Comparison of ENCODE assay signal across 11 cellular contexts in the genomic region with DNA sequence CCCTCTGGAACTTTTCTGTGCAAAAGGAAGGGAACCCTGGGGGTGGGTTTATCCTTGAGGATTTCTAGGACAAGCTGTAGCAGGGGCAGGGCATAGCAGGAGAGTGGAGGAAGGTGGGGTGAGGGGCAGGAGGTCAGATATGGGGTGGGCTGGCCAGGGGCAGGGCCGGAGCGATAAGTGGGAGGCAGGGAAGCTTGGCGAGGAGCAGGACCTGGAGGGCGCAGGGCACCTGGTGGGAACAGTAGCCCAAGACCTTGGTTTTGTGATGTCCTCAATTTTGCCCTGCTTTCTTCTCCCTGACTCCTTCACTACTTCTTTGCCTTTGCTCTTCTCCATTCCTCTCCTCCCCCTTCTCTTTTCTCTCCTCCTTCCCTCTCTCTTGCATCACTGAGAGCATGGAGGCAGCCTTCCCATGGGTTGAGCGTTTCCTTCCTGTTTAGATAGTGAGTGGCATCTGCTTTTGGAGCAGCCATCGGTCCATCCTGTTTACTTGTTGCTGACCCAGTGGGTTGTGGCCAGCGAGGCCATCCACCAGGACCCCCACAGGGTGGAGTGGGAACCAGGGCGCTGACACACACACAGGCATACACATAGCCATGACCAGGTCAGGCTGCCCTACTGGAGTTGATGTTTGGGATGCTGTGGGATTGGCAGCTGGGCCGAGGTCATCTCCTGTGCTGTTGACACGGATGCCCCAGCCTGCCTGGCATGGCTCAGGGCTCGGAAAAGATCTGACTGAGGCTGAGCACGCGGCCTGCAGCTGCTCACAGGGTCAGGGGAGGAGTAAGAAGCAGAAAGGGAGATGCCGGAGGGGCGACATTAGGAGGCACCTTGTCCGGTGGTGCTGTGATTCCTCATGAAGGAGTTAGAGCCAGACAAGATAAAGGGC. TPM values are rescaled to one million over a fixed set of nuclear protein-coding genes. Genes with fewer than 3 reads are reported as not detected.
DNase-seq lines count a peak whose midpoint lies in the region; ATAC-seq, FAIRE-seq and TF ChIP-seq lines count a peak whose summit lies in the region.
"Had no signal": no experiment of that assay in that cellular context is flagged by ENCODE, and none has a peak within 500 bp of the region (broad histone marks: within the 10 kb centered on the region; RNA-seq: fewer than 3 reads in every experiment).

No MANE protein-coding gene starts in this region.

- CTCF ChIA-PET in K562 (lab: Yijun Ruan, JAX; ENCODE audit: low intra/inter-chr PET ratio): no interaction called here

- no peak for FAIRE-seq in K562 (lab: Jason Lieb, UNC)

- in situ Hi-C loops in K562 (cut with MboI): no loop called here

- H2AFZ ChIP-seq in K562 (ENCODE audit: low read depth, low read length): no peak overlapping the region

- no peaks in the 10 kb centered on the region for H3K9me3 Mint-ChIP-seq in immature natural killer cell

- H3K27me3 ChIP-seq in BLaER1 (no peaks in the 10 kb centered on the region), HUES6 (ENCODE audit: control insufficient read depth, insufficient read depth, low read length) (no peaks in the 10 kb centered on the region), K562 (ENCODE audit: control insufficient read depth in 2 of 2, insufficient read depth in 2 of 2, low read length in 2 of 2) (no peaks in the 10 kb centered on the region)
- H3K27me3 ChIP-seq: Peyer's patch had no signal

- no peak for TF ChIP-seq EP300 in K562 (IDR thresholded peaks at IDR 0.05; ENCODE audit: low read length)

- no peak overlapping the region for H3K4me3 Mint-ChIP-seq in immature natural killer cell
- H3K4me3 Mint-ChIP-seq: CD4-positive, CD25-positive, alpha-beta regulatory T cell had no signal

- H3K27me3 Mint-ChIP-seq in immature natural killer cell (ENCODE audit: low read depth in 3 of 3): peaks cover 0 to 5% (median 5%) of the 10 kb centered on the region in 3 donors

- H3K4me1 Mint-ChIP-seq in immature natural killer cell: no peaks in the 10 kb centered on the region
- H3K4me1 Mint-ChIP-seq: CD4-positive, CD25-positive, alpha-beta regulatory T cell had no signal

- H3K9ac ChIP-seq in BLaER1 (no peak overlapping the region), HUES6 (ENCODE audit: low read length) (peak overlapping the region; percentile 59), K562 (ENCODE audit: insufficient read depth in 1 of 2, low read depth in 2 of 2, low read length in 2 of 2) (no peak overlapping the region)

- no peak overlapping the region for H3K4me3 ChIP-seq in BLaER1
- no peak overlapping the region; the same call in 1 of the 2 replicates for H3K4me3 ChIP-seq in HUES6 (ENCODE audit: low read depth, low read length)
- no peak overlapping the region for H3K4me3 ChIP-seq in K562
- H3K4me3 ChIP-seq: Peyer's patch had no signal

- BruUV-seq in K562 (replicated peaks; lab: Mats Ljungman, UMichigan): no TSS peak

- H3K36me3 ChIP-seq in BLaER1 (no peaks in the 10 kb centered on the region), HUES6 (ENCODE audit: control insufficient read depth, insufficient read depth, low read length) (no peaks in the 10 kb centered on the region), K562 (ENCODE audit: control insufficient read depth, insufficient read depth, low read length) (no peaks in the 10 kb centered on the region)
- H3K36me3 ChIP-seq: Peyer's patch had no signal

- no peak for ATAC-seq in K562
- no peak for ATAC-seq in HG02623 (IDR thresholded peaks at IDR 0.05; ENCODE audit: unreplicated experiment)

- no peaks in the 10 kb centered on the region for H3K9me3 ChIP-seq in BLaER1
- H3K9me3 ChIP-seq in HUES6 (ENCODE audit: control insufficient read depth, insufficient read depth, low read depth, low read length): no peaks in the 10 kb centered on the region
- no peaks in the 10 kb centered on the region for H3K9me3 ChIP-seq in K562 (replicated peaks; ENCODE audit: control insufficient read depth, insufficient read depth, low read depth, low read length)
- H3K9me3 ChIP-seq: Peyer's patch had no signal

- no peaks in the 10 kb centered on the region for H4K20me1 ChIP-seq in BLaER1
- H4K20me1 ChIP-seq in K562 (replicated peaks; ENCODE audit: control insufficient read depth, insufficient read depth, low read length): no peaks in the 10 kb centered on the region

- POLR2A ChIA-PET in K562 (lab: Yijun Ruan, JAX): interaction anchor here (0.9 to 1.4 kb wide), 2 partner anchors 8 to 13 kb away, joined by 3 to 4 read pairs; no protein-coding TSS in a partner anchor

- TF ChIP-seq RAD21 in K562 (CRISPR knock-in tag; conservative IDR thresholded peaks at IDR 0.05 in 1 of 2, IDR thresholded peaks at IDR 0.05 in 1 of 2): no peak

- no peaks in the 10 kb centered on the region for H3K9me1 ChIP-seq in K562 (ENCODE audit: control insufficient read depth, insufficient read depth, low read length)

- 0 out of 2 replicates have a peak overlapping the region, but pooled peaks have one; percentile 7 for H3K4me2 ChIP-seq in BLaER1
- H3K4me2 ChIP-seq in K562 (ENCODE audit: insufficient read depth, low read length): no peak overlapping the region

- DNase-seq in K562 (ENCODE audit: extremely low read depth in 1 of 4, low spot score in 3 of 4) (no peak), myocyte (ENCODE audit: low read depth) (peak; percentile 54), GM03348 (ENCODE audit: low spot score) (no peak), C1 segment of cervical spinal cord (lab: John Stamatoyannopoulos, UW) (no peak), immature natural killer cell (no peak)
- DNase-seq: CD4-positive, CD25-positive, alpha-beta regulatory T cell; stimulated activated CD4-positive, alpha-beta T cell treated with anti-CD3 and anti-CD28 coated beads, Interleukin-2, amount 100 ng/mL, for 48 hours had no signal

- no peak for TF ChIP-seq POLR2A in K562 (conservative IDR thresholded peaks at IDR 0.05)

- intact Hi-C loops in K562 (cut with micrococcal nuclease): no loop called here

- TF ChIP-seq CTCF in K562 (IDR thresholded peaks at IDR 0.05 in 2 of 3, conservative IDR thresholded peaks at IDR 0.05 in 1 of 3; ENCODE audit: insufficient read depth in 2 of 3, low read depth in 1 of 3, low read length in 3 of 3): no peak

- WGBS in K562 (ENCODE audit: insufficient coverage, low coverage, missing lambda C conversion rate): 50% methylated on average over 13 of the region's 16 CpGs

- peaks cover 6% of the 10 kb centered on the region for H3K4me1 ChIP-seq in BLaER1
- H3K4me1 ChIP-seq in HUES6 (ENCODE audit: control insufficient read depth, insufficient read depth, low read length): peaks cover 26% of the 10 kb centered on the region; the same call in 1 of the 2 replicates
- peaks cover 10 to 14% of the 10 kb centered on the region in 2 experiments; a peak in 4 of 5 replicates for H3K4me1 ChIP-seq in K562 (replicated peaks in 1 of 2; ENCODE audit: control insufficient read depth in 2 of 2, insufficient read depth in 2 of 2, low read length in 2 of 2)

- H3K27ac ChIP-seq in BLaER1 (no peak overlapping the region), HUES6 (ENCODE audit: low read depth, low read length) (peak overlapping the region; percentile 63; the same call in 1 of the 2 replicates), K562 (ENCODE audit: extremely low read depth, low read depth, low read length) (no peak overlapping the region)

- H3K36me3 Mint-ChIP-seq in immature natural killer cell: no peaks in the 10 kb centered on the region
- H3K36me3 Mint-ChIP-seq: CD4-positive, CD25-positive, alpha-beta regulatory T cell had no signal

- no peak overlapping the region for H3K27ac Mint-ChIP-seq in immature natural killer cell

- H3K79me2 ChIP-seq in K562 (ENCODE audit: control insufficient read depth, insufficient read depth, low read length): no peaks in the 10 kb centered on the region

TF ChIP-seq in K562, 482 proteins besides CTCF, POLR2A, EP300 and RAD21 (continues in another document):
- TF ChIP-seq CEBPG (CRISPR knock-in tag; IDR thresholded peaks at IDR 0.05): no peak
- TF ChIP-seq CEBPG (tag; conservative IDR thresholded peaks at IDR 0.05 in 1 of 2, IDR thresholded peaks at IDR 0.05 in 1 of 2): peak in 1 of 2 experiments; percentile 68; a peak in 2 of 4 replicates
- TF ChIP-seq ZSCAN32 (CRISPR knock-in tag; IDR thresholded peaks at IDR 0.05): no peak
- TF ChIP-seq HOXB6 (CRISPR knock-in tag; IDR thresholded peaks at IDR 0.05; ENCODE audit: borderline replicate concordance): no peak
- TF ChIP-seq, protein P1, sequence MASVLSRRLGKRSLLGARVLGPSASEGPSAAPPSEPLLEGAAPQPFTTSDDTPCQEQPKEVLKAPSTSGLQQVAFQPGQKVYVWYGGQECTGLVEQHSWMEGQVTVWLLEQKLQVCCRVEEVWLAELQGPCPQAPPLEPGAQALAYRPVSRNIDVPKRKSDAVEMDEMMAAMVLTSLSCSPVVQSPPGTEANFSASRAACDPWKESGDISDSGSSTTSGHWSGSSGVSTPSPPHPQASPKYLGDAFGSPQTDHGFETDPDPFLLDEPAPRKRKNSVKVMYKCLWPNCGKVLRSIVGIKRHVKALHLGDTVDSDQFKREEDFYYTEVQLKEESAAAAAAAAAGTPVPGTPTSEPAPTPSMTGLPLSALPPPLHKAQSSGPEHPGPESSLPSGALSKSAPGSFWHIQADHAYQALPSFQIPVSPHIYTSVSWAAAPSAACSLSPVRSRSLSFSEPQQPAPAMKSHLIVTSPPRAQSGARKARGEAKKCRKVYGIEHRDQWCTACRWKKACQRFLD (CRISPR knock-in tag; IDR thresholded peaks at IDR 0.05): 0 out of 2 replicates have a peak, but pooled peaks have one; percentile 41
- TF ChIP-seq ZNF830 (CRISPR knock-in tag; IDR thresholded peaks at IDR 0.05): no peak
- no peak for TF ChIP-seq HDAC2 (IDR thresholded peaks at IDR 0.05)

RNA-seq across cellular contexts. Expression of a gene that starts 12.3 kb away (rescaled TPM):
- total RNA-seq in K562 (2011; cell fraction: chromatin; rRNA removed; ENCODE audit: low replicate concordance): 0.84 and 6.1 TPM in 2 replicates
- total RNA-seq in K562 (2011; cell fraction: nucleolus; rRNA removed): 3.0 and 3.2 TPM in 2 replicates
- 2.4 and 3.3 TPM in 2 replicates for total RNA-seq in K562 (2011; cell fraction: nucleoplasm; rRNA removed)
- total RNA-seq in K562 (2014; rRNA removed) (6.7 and 8.2 TPM in 2 replicates), K562 (2014; rRNA removed; fragmentation: Illumina TruSeq; extraction: Trizol) (1.3 and 1.6 TPM in 2 replicates), K562 (2015; rRNA removed; fragmentation: Illumina TruSeq; extraction: Trizol) (3.7 and 4.3 TPM in 2 replicates), K562 (2021) (5.7 and 8.4 TPM in 2 replicates), myocyte (6.6 and 7.6 TPM in 2 replicates)
- polyA plus RNA-seq in K562 (2011; rRNA removed) (1.9 and 2.2 TPM in 2 replicates), K562 (2014; fragmentation: Illumina TruSeq; extraction: Trizol) (4.3 and 8.0 TPM in 2 replicates), K562 (2014; fragmentation: Nextera tagmentation; extraction: Ambion mirVana) (1 to 10 TPM in 1 of 2 experiments, under 1 TPM in 1; 0.76 to 1.5 TPM), K562 (2014; rRNA removed) (5.7 and 8.3 TPM in 2 replicates), immature natural killer cell (1 to 10 TPM in 2 of 3 donors, not detected in 1; 1.5 to 2.7 TPM)
- 5.0 and 7.4 TPM in 2 replicates for polyA plus RNA-seq in K562 (2011; cell fraction: cytosol; rRNA removed)
- 3.9 and 11.2 TPM in 2 replicates for polyA plus RNA-seq in K562 (2011; cell fraction: nucleus; rRNA removed)
- 8.5 and 13.7 TPM in 2 replicates for polyA plus RNA-seq in K562 (2012)
- 0.81 and 1.4 TPM in 2 replicates for polyA minus RNA-seq in K562 (2011; rRNA and poly(A)+ RNA removed)
- 1.1 and 1.6 TPM in 2 replicates for polyA minus RNA-seq in K562 (2011; cell fraction: cytosol; rRNA and poly(A)+ RNA removed)
- 1.1 and 1.2 TPM in 2 replicates for polyA minus RNA-seq in K562 (2011; cell fraction: nucleus; rRNA and poly(A)+ RNA removed)
- 6.2 TPM for polyA plus RNA-seq in myocyte (2012)
